In genomic region chr3:179147571-179148445, GRCh38 we compare ENCODE assay signal across 1 cellular context.
A peak's percentile ranks its signal among the peaks of the same experiment; 100 is the strongest.
TF ChIP-seq lines count a peak whose summit lies in the region.

PIK3CA (plus strand) TSS chr3:179148357; CDS start chr3:179198826, 50,469 bp downstream.

TF ChIP-seq in GM12878, 131 proteins besides CTCF, POLR2A, EP300 and RAD21 (continued from another document and continues in another):
- peak; percentile 36 for TF ChIP-seq SKIL (IDR thresholded peaks at IDR 0.05; ENCODE audit: low read depth, poor library complexity, severe bottlenecking)
- TF ChIP-seq SMARCA5 (IDR thresholded peaks at IDR 0.05), result no peak
- peak; percentile 66; the same call in 1 of the 2 replicates for TF ChIP-seq NR2F1 (conservative IDR thresholded peaks at IDR 0.05)
- TF ChIP-seq ZZZ3 (IDR thresholded peaks at IDR 0.05; ENCODE audit: control insufficient read depth, insufficient read length, low read depth), result no peak
- TF ChIP-seq IRF3 (IDR thresholded peaks at IDR 0.05), result no peak
- TF ChIP-seq HDGF (IDR thresholded peaks at IDR 0.05), result peak; percentile 84; the same call in 1 of the 2 replicates
- TF ChIP-seq EED (IDR thresholded peaks at IDR 0.05; ENCODE audit: low read depth), result peak; percentile 50; the same call in 1 of the 2 replicates
- no peak; the same call in 1 of the 2 replicates for TF ChIP-seq TCF7 (IDR thresholded peaks at IDR 0.05; ENCODE audit: borderline replicate concordance)
- TF ChIP-seq ZNF384 (IDR thresholded peaks at IDR 0.05; ENCODE audit: borderline replicate concordance, low read depth, low read length), result peak; percentile 97
- TF ChIP-seq EGR1 (IDR thresholded peaks at IDR 0.05; ENCODE audit: borderline replicate concordance in 1 of 2, low read depth in 2 of 2, low read length in 2 of 2), result peak in 1 of 2 experiments; percentile 89; a peak in 2 of 3 replicates
- TF ChIP-seq CREM (IDR thresholded peaks at IDR 0.05; ENCODE audit: low read depth), result peak; percentile 70; the same call in 1 of the 2 replicates
- TF ChIP-seq CUX1 (IDR thresholded peaks at IDR 0.05; ENCODE audit: insufficient replicate concordance, low read depth, low read length), result no peak
- TF ChIP-seq RBBP5 (conservative IDR thresholded peaks at IDR 0.05), result no peak
- TF ChIP-seq ZBED1 (IDR thresholded peaks at IDR 0.05; ENCODE audit: borderline replicate concordance), result no peak
- peak; percentile 98 for TF ChIP-seq NR2C1 (IDR thresholded peaks at IDR 0.05)
- TF ChIP-seq ZBTB33 (IDR thresholded peaks at IDR 0.05), result no peak
- no peak for TF ChIP-seq REST (IDR thresholded peaks at IDR 0.05; ENCODE audit: low read depth, low read length)
- peak; percentile 23 for TF ChIP-seq IKZF1 (conservative IDR thresholded peaks at IDR 0.05)
- no peak for TF ChIP-seq CHD4 (IDR thresholded peaks at IDR 0.05)
- TF ChIP-seq ZNF217 (IDR thresholded peaks at IDR 0.05), result peak; percentile 30; the same call in 1 of the 2 replicates
- TF ChIP-seq CBX5 (IDR thresholded peaks at IDR 0.05; ENCODE audit: low read depth), result no peak
- no peak for TF ChIP-seq ETV6 (conservative IDR thresholded peaks at IDR 0.05 in 1 of 2, IDR thresholded peaks at IDR 0.05 in 1 of 2; ENCODE audit: borderline replicate concordance in 1 of 2, low read depth in 1 of 2)
- TF ChIP-seq TCF3 (IDR thresholded peaks at IDR 0.05; ENCODE audit: borderline replicate concordance, insufficient read depth, low read depth, low read length), result no peak
- peak; percentile 62; the same call in 1 of the 2 replicates for TF ChIP-seq EZH2 (IDR thresholded peaks at IDR 0.05; ENCODE audit: borderline replicate concordance, control insufficient read depth, low read depth, low read length)
- TF ChIP-seq MEF2B (IDR thresholded peaks at IDR 0.05; ENCODE audit: partially characterized antibody, poor library complexity, severe bottlenecking), result peak; percentile 62
- TF ChIP-seq BACH1 (IDR thresholded peaks at IDR 0.05; ENCODE audit: borderline replicate concordance), result peak; percentile 45; the same call in 1 of the 2 replicates
- TF ChIP-seq ZBTB40 (IDR thresholded peaks at IDR 0.05; ENCODE audit: borderline replicate concordance), result peak; percentile 98
- 0 out of 2 replicates have a peak, but pooled peaks have one; percentile 75 for TF ChIP-seq DPF2 (IDR thresholded peaks at IDR 0.05)
- no peak for TF ChIP-seq ZNF622 (IDR thresholded peaks at IDR 0.05)
- TF ChIP-seq STAT1 (conservative IDR thresholded peaks at IDR 0.05), result no peak
- TF ChIP-seq USF2 (IDR thresholded peaks at IDR 0.05; ENCODE audit: borderline replicate concordance, low read depth, low read length), result no peak
- no peak for TF ChIP-seq BCLAF1 (IDR thresholded peaks at IDR 0.05)
- TF ChIP-seq MAX (IDR thresholded peaks at IDR 0.05; ENCODE audit: low read depth, low read length), result peak; percentile 60; the same call in 1 of the 2 replicates
- no peak for TF ChIP-seq PML (IDR thresholded peaks at IDR 0.05; ENCODE audit: low read length)
- TF ChIP-seq TARDBP (IDR thresholded peaks at IDR 0.05; ENCODE audit: borderline replicate concordance), result peak; percentile 91; the same call in 1 of the 2 replicates
